8 cellular contexts compared by ENCODE assay signal in genomic region chr20:11912013-11912663, GRCh38. TPM values are rescaled to one million over a fixed set of nuclear protein-coding genes. Genes with fewer than 3 reads are reported as not detected.
A peak's percentile ranks its signal among the peaks of the same experiment; 100 is the strongest.
DNase-seq lines count a peak whose midpoint lies in the region; ATAC-seq and TF ChIP-seq lines count a peak whose summit lies in the region.

No MANE protein-coding gene starts in this region.

- H3K9me3 Mint-ChIP-seq in WTC11, result no peaks in the 10 kb centered on the region; the same call in 1 of the 2 replicates
- H3K9me3 Mint-ChIP-seq in CD4-positive, alpha-beta memory T cell, result peaks cover 0 to 11% (median 5%) of the 10 kb centered on the region in 8 donors

- no peak overlapping the region for H3K27ac Mint-ChIP-seq in WTC11
- no peak overlapping the region for H3K27ac Mint-ChIP-seq in CD4-positive, alpha-beta memory T cell

- WGBS in liver, result 83% methylated on average over 4 of the region's 4 CpGs

- H3K27me3 ChIP-seq in HL-60 (ENCODE audit: insufficient read depth, poor library complexity, severe bottlenecking) (no peaks in the 10 kb centered on the region), liver (ENCODE audit: control insufficient read depth in 4 of 4, insufficient read depth in 4 of 4, low read length in 3 of 4) (no peaks in the 10 kb centered on the region)
- no peaks in the 10 kb centered on the region for H3K27me3 ChIP-seq in CD4-positive, alpha-beta memory T cell (ENCODE audit: insufficient read depth, low read length)

- H3K4me3 Mint-ChIP-seq in WTC11, result no peak overlapping the region
- no peak overlapping the region for H3K4me3 Mint-ChIP-seq in CD4-positive, alpha-beta memory T cell

- H3K27ac ChIP-seq in HL-60 (replicated peaks) (no peak overlapping the region), liver (ENCODE audit: low read depth in 1 of 2, low read length in 2 of 2) (no peak overlapping the region)
- no peak overlapping the region for H3K27ac ChIP-seq in CD4-positive, alpha-beta memory T cell (ENCODE audit: low read depth, low read length)

- no peak overlapping the region for H3K4me3 ChIP-seq in HL-60 (replicated peaks; ENCODE audit: insufficient read depth, low read length)
- no peak overlapping the region for H3K4me3 ChIP-seq in liver (ENCODE audit: low read depth in 1 of 3, low read length in 3 of 3)
- H3K4me3 ChIP-seq in CD4-positive, alpha-beta memory T cell (ENCODE audit: low read length in 2 of 2), result no peak overlapping the region

- H3K36me3 ChIP-seq in liver (ENCODE audit: control insufficient read depth in 4 of 4, insufficient read depth in 3 of 4, low read depth in 1 of 4, low read length in 3 of 4), result no peaks in the 10 kb centered on the region
- no peaks in the 10 kb centered on the region for H3K36me3 ChIP-seq in CD4-positive, alpha-beta memory T cell (ENCODE audit: insufficient read depth, low read length)

- POLR2A ChIA-PET in WTC11 (lab: Charles Lee), result interaction anchor here (0.6 to 0.8 kb wide), 2 partner anchors 10 to 70 kb away, joined by 3 read pairs; no protein-coding TSS in a partner anchor
- POLR2A ChIA-PET in CD4-positive, alpha-beta memory T cell (lab: Charles Lee; ENCODE audit: partially characterized antibody), result no interaction called here

- DNase-seq in ELR (ENCODE audit: low read depth) (peak; percentile 23), HL-60 (ENCODE audit: low read depth in 1 of 2, low spot score in 1 of 2) (peak in 1 of 2 experiments; percentile 18), WTC11 (ENCODE audit: low spot score) (no peak)
- no peak for DNase-seq in stimulated activated CD4-positive, alpha-beta T cell treated with anti-CD3 and anti-CD28 coated beads, Interleukin-2, amount 100 ng/mL, for 48 hours
- DNase-seq in CD4-positive, alpha-beta memory T cell, result no peak

- H3K9me3 ChIP-seq in liver (ENCODE audit: control insufficient read depth in 4 of 4, low read length in 3 of 4), result no peaks in the 10 kb centered on the region
- H3K9me3 ChIP-seq in CD4-positive, alpha-beta memory T cell (ENCODE audit: control insufficient read depth in 1 of 2, low read length in 2 of 2), result peaks cover 0 to 4% of the 10 kb centered on the region in 2 donors

- ATAC-seq in WTC11 (peak; percentile 77), GM21576 (IDR thresholded peaks at IDR 0.05; ENCODE audit: unreplicated experiment) (no peak), HG03460 (IDR thresholded peaks at IDR 0.05; ENCODE audit: unreplicated experiment) (no peak)

- no peaks in the 10 kb centered on the region for H3K36me3 Mint-ChIP-seq in WTC11
- H3K36me3 Mint-ChIP-seq in CD4-positive, alpha-beta memory T cell, result no peaks in the 10 kb centered on the region

- no peaks in the 10 kb centered on the region for H3K27me3 Mint-ChIP-seq in WTC11 (ENCODE audit: low read depth)
- no peaks in the 10 kb centered on the region for H3K27me3 Mint-ChIP-seq in CD4-positive, alpha-beta memory T cell

- TF ChIP-seq CTCF in HL-60 (IDR thresholded peaks at IDR 0.05; ENCODE audit: insufficient read depth, low read length), result peak; percentile 65
- TF ChIP-seq CTCF in WTC11 (IDR thresholded peaks at IDR 0.05), result no peak; the same call in 1 of the 2 replicates
- TF ChIP-seq CTCF in liver (IDR thresholded peaks at IDR 0.05; ENCODE audit: low read depth, low read length, missing input control), result no peak

- intact Hi-C loops in CD4-positive, alpha-beta memory T cell (cut with micrococcal nuclease), result no loop called here

- CTCF ChIA-PET in WTC11 (lab: Charles Lee), result interaction anchor here (0.5 to 2.0 kb wide), 14 partner anchors 8 to 1895 kb away, joined by 3 to 9 read pairs (median 4); no protein-coding TSS in a partner anchor
- CTCF ChIA-PET in CD4-positive, alpha-beta memory T cell (lab: Charles Lee; ENCODE audit: partially characterized antibody), result no interaction called here

- TF ChIP-seq RAD21 in liver (IDR thresholded peaks at IDR 0.05), result peak; percentile 47 to 65

- peaks cover 65% of the 10 kb centered on the region for H3K4me1 Mint-ChIP-seq in WTC11
- no peaks in the 10 kb centered on the region for H3K4me1 Mint-ChIP-seq in CD4-positive, alpha-beta memory T cell

- H3K4me1 ChIP-seq in liver (ENCODE audit: control insufficient read depth in 4 of 4, insufficient read depth in 4 of 4, low read length in 3 of 4), result no peaks in the 10 kb centered on the region
- H3K4me1 ChIP-seq in CD4-positive, alpha-beta memory T cell (ENCODE audit: insufficient read depth, low read length), result no peaks in the 10 kb centered on the region

- no peak overlapping the region for H3K9ac ChIP-seq in liver (ENCODE audit: low read depth in 1 of 2, low read length in 2 of 2)

TF ChIP-seq in WTC11, 78 proteins besides CTCF, POLR2A, EP300 and RAD21 (continues in another document):
- TF ChIP-seq ZBTB43 (CRISPR knock-in tag; IDR thresholded peaks at IDR 0.05) (no peak), PRDM15 (CRISPR knock-in tag; IDR thresholded peaks at IDR 0.05) (no peak)

TF ChIP-seq in liver, 16 proteins besides CTCF, POLR2A, EP300 and RAD21:
- TF ChIP-seq YY1 (IDR thresholded peaks at IDR 0.05) (no peak), NR2F2 (IDR thresholded peaks at IDR 0.05) (no peak)
TF ChIP-seq in liver: peak in this region for 0.

RNA-seq across cellular contexts. Expression of gene BTBD3, which starts 5.6 kb away (rescaled TPM):
- 37.3 to 40.5 TPM (median 38.5 TPM) in 3 replicates for total RNA-seq in WTC11 (2021)
- 10 to 100 TPM; 12.6 to 13.1 TPM for total RNA-seq in liver
- polyA plus RNA-seq in liver, result 1 to 10 TPM; 3.0 to 4.3 TPM
- total RNA-seq in CD4-positive, alpha-beta memory T cell, result under 1 TPM; 0.70 to 0.78 TPM
- polyA plus RNA-seq in CD4-positive, alpha-beta memory T cell, result 1 to 10 TPM in 1 of 2 donors, not detected in 1; 1.4 TPM

Comparison
In these comparisons a context has a peak if more than half of its experiments do, and no peak if none do; other contexts are left out.
1. RNA of gene BTBD3, which starts 5.6 kb away (total RNA-seq): 37.3 to 40.5 TPM in WTC11 and 12.6 to 13.1 TPM in liver; 0.70 to 0.78 TPM in CD4-positive, alpha-beta memory T cell; every median in the first group is over 4 times any median in the second.